Comparison of ENCODE assay signal across 31 cellular contexts in the genomic region with DNA sequence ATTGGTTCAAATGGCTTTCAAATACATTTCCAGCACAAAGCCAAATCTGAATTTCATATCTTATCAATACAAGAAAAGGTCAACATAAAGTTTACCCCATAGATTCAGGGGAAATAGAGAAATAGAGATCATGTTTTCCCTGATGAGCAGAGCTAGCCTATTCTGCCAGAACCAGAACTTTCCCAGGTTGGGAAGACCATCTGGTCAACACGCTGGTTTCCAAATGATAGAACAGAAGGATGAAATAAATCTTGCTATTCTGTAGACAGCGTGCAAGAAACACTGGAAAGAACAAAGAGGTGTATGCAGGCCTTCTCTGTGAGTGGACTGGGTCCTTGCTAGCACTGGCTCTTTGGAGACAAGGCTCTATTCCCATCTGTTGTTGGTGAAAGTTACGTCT.
"Had no signal": no experiment of that assay in that cellular context is flagged by ENCODE, and none has a peak within 500 bp of the region (broad histone marks: within the 10 kb centered on the region; RNA-seq: fewer than 3 reads in every experiment).

No MANE protein-coding gene starts in this region.

- H3K9me3 ChIP-seq: adrenal gland, ascending aorta, body of pancreas, breast epithelium had no signal

- H3K27ac ChIP-seq: adrenal gland, ascending aorta, body of pancreas, brain microvascular endothelial cell, breast epithelium, cardiac muscle cell had no signal

- DNase-seq: activated effector memory CD4-positive, alpha-beta T cell treated with anti-CD3 and anti-CD28 coated beads, Interleukin-2, amount 50 U/mL, for 16 hours; activated effector memory CD4-positive, alpha-beta T cell treated with Interleukin-2 at 50 U/mL for 16 hours; activated gamma-delta T cell; activated gamma-delta T cell treated with Interleukin-2 at 50 U/mL for 16 hours; activated naive CD4-positive, alpha-beta T cell; activated naive CD4-positive, alpha-beta T cell treated with anti-CD3 and anti-CD28 coated beads for 36 hours; activated naive CD4-positive, alpha-beta T cell treated with anti-CD3 and anti-CD28 coated beads, Interleukin-2, amount 10 ng/mL, durations not matched to agents 7 days and 5 days; activated naive CD4-positive, alpha-beta T cell treated with anti-CD3 and anti-CD28 coated beads, Interleukin-2, amount 50 U/mL, for 16 hours; activated naive CD4-positive, alpha-beta T cell treated with Interleukin-2 at 50 U/mL for 16 hours; activated naive CD8-positive, alpha-beta T cell treated with anti-CD3 and anti-CD28 coated beads for 36 hours; activated naive CD8-positive, alpha-beta T cell treated with anti-CD3 and anti-CD28 coated beads, Interleukin-2, amount 10 ng/mL, durations not matched to agents 7 days and 5 days; activated naive CD8-positive, alpha-beta T cell treated with anti-CD3 and anti-CD28 coated beads, Interleukin-2, amount 50 U/mL, for 24 hours; activated T-cell treated with anti-CD3 and anti-CD28 coated beads for 4 hours; activated T-cell treated with anti-CD3 and anti-CD28 coated beads, Interleukin-2, amount 50 U/mL, for 1 hour; activated T-cell treated with anti-CD3 and anti-CD28 coated beads, Interleukin-2, amount 50 U/mL, for 24 hours; activated T-cell treated with anti-CD3 and anti-CD28 coated beads, Interleukin-2, amount 50 U/mL, for 4 hours; activated T-cell treated with anti-CD3 and anti-CD28 coated beads, Interleukin-2, amount 50 U/mL, for 48 hours; activated T-cell treated with anti-CD3 and anti-CD28 coated beads, Interleukin-2, amount 50 U/mL, for 72 hours; adrenal gland; amniotic stem cell; amygdala; anterior cingulate cortex; aorta; body of pancreas; brain microvascular endothelial cell; central memory CD4-positive, alpha-beta T cell had no signal

- ATAC-seq: activated naive CD4-positive, alpha-beta T cell treated with anti-CD3 and anti-CD28 coated beads, Interleukin-2, amount 50 U/mL, for 72 hours; activated naive CD8-positive, alpha-beta T cell treated with anti-CD3 and anti-CD28 coated beads, Interleukin-2, amount 50 U/mL, for 24 hours; activated T-cell treated with anti-CD3 and anti-CD28 coated beads, Interleukin-2, amount 50 U/mL, for 4 hours; activated T-cell treated with anti-CD3 and anti-CD28 coated beads, Interleukin-2, amount 50 U/mL, for 72 hours; activated T-helper 17 cell treated with anti-CD3 and anti-CD28 coated beads, Interleukin-2, amount 50 U/mL, for 72 hours; body of pancreas had no signal

- H3K27me3 ChIP-seq: adrenal gland, ascending aorta, body of pancreas, brain microvascular endothelial cell, breast epithelium, cardiac muscle cell had no signal

- H3K4me3 ChIP-seq: adrenal gland, ascending aorta, body of pancreas, breast epithelium, cardiac muscle cell had no signal

- H3K4me1 ChIP-seq: adrenal gland, ascending aorta, body of pancreas, breast epithelium had no signal

- H3K36me3 ChIP-seq: adrenal gland, ascending aorta, brain microvascular endothelial cell, breast epithelium, cardiac muscle cell had no signal
